In genomic region chr17:56909742-56910508, GRCh38 we compare ENCODE assay signal across 1 cellular context.
TF ChIP-seq lines count a peak whose summit lies in the region.

No MANE protein-coding gene starts in this region.

TF ChIP-seq in endothelial cell of umbilical vein, 7 proteins besides CTCF, POLR2A, EP300 and RAD21 (continued from another document):
- TF ChIP-seq JUN (IDR thresholded peaks at IDR 0.05; ENCODE audit: borderline replicate concordance, insufficient read depth, insufficient read length, low read depth) (no peak), POLR2AphosphoS5 (IDR thresholded peaks at IDR 0.05; ENCODE audit: insufficient read depth, low read depth, low read length) (no peak), MYC (IDR thresholded peaks at IDR 0.05; ENCODE audit: low read depth, low read length) (no peak), EZH2 (IDR thresholded peaks at IDR 0.05; ENCODE audit: borderline replicate concordance, low read depth, low read length, severe bottlenecking) (no peak), GATA2 (IDR thresholded peaks at IDR 0.05; ENCODE audit: insufficient read depth, insufficient read length, low read depth, low read length) (no peak)
